19 cellular contexts compared by ENCODE assay signal in the genomic region with DNA sequence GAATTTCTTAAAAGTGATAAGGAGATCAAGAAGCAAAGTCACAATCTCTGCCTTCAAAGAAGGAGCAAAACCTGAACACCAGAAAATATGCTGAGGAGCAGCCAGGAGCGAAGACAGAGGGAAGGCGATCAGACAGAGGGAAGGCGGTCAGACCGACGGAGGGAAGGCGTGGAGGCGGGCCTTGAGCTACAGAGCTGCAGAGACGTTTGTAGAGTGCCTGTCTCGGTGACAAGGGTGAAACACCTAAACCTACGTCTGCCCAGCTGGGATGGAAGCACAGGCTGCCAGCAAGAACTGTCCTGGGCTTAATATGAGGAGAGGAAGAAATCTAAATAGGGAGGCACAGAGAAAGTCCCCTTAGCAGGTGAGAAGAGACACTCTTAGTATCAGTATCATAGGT.
DNase-seq lines count a peak whose midpoint lies in the region; ATAC-seq, FAIRE-seq and TF ChIP-seq lines count a peak whose summit lies in the region.
"Had no signal": no experiment of that assay in that cellular context is flagged by ENCODE, and none has a peak within 500 bp of the region (broad histone marks: within the 10 kb centered on the region; RNA-seq: fewer than 3 reads in every experiment).

No MANE protein-coding gene starts in this region.

- H2AFZ ChIP-seq in GM23338: peak overlapping the region; percentile 88
- H2AFZ ChIP-seq in neural progenitor cell (replicated peaks): peak overlapping the region; percentile 81

- no peak for TF ChIP-seq CTCF in DOHH2 (IDR thresholded peaks at IDR 0.05; ENCODE audit: low read depth, low read length, poor library complexity, severe bottlenecking)
- no peak for TF ChIP-seq CTCF in GM23338 (conservative IDR thresholded peaks at IDR 0.05; ENCODE audit: low read depth in 2 of 2)
- no peak for TF ChIP-seq CTCF in neural progenitor cell (IDR thresholded peaks at IDR 0.05)
- no peak for TF ChIP-seq CTCF in omental fat pad (IDR thresholded peaks at IDR 0.05)

- H3K9me3 ChIP-seq in DOHH2 (ENCODE audit: control insufficient read depth, insufficient read depth, low read length) (peaks cover 11% of the 10 kb centered on the region; the same call in 1 of the 2 replicates), neural progenitor cell (ENCODE audit: low read depth) (peaks cover 3% of the 10 kb centered on the region)
- H3K9me3 ChIP-seq: SK-N-SH had no signal

- peak overlapping the region; percentile 42 for H3K27ac ChIP-seq in DOHH2 (ENCODE audit: low read depth, low read length)
- H3K27ac ChIP-seq in GM23338 (ENCODE audit: low read depth): no peak overlapping the region
- H3K27ac ChIP-seq in neural progenitor cell: no peak overlapping the region

- H3K36me3 ChIP-seq in DOHH2 (ENCODE audit: control insufficient read depth, low read length) (no peaks in the 10 kb centered on the region), GM23338 (ENCODE audit: insufficient read depth) (no peaks in the 10 kb centered on the region; the same call in 1 of the 2 replicates), neural progenitor cell (peaks cover 2% of the 10 kb centered on the region), H7 (replicated peaks; ENCODE audit: control insufficient read depth, insufficient read depth, low read length) (no peaks in the 10 kb centered on the region)

- H3F3A ChIP-seq in DOHH2 (ENCODE audit: control insufficient read depth, insufficient read depth) (no peaks in the 10 kb centered on the region), GM23338 (replicated peaks; ENCODE audit: low read depth) (no peaks in the 10 kb centered on the region), neural progenitor cell (ENCODE audit: low read depth) (no peaks in the 10 kb centered on the region)

- H3K4me1 Mint-ChIP-seq in GM23338 (peaks cover 9% of the 10 kb centered on the region), neural progenitor cell (peaks cover 3% of the 10 kb centered on the region)

- H3K4me2 ChIP-seq in DOHH2 (ENCODE audit: low read length): peak overlapping the region; percentile 14; the same call in 1 of the 2 replicates
- no peak overlapping the region for H3K4me2 ChIP-seq in GM23338
- H3K4me2 ChIP-seq in neural progenitor cell: no peak overlapping the region
- H3K4me2 ChIP-seq: SK-N-SH had no signal

- FAIRE-seq in GM12892 (lab: Jason Lieb, UNC): no peak
- FAIRE-seq: HepG2, RCC 7860 had no signal

- no peak for TF ChIP-seq POLR2A in GM12892 (IDR thresholded peaks at IDR 0.05; ENCODE audit: low read depth, low read length)

- H4K20me1 ChIP-seq in DOHH2 (ENCODE audit: control insufficient read depth, insufficient read depth, low read depth, low read length): no peaks in the 10 kb centered on the region
- no peaks in the 10 kb centered on the region for H4K20me1 ChIP-seq in GM23338 (replicated peaks; ENCODE audit: insufficient read depth)
- H4K20me1 ChIP-seq in neural progenitor cell (ENCODE audit: low read depth): no peaks in the 10 kb centered on the region

- no peak overlapping the region for H3K4me3 Mint-ChIP-seq in GM23338
- no peak overlapping the region for H3K4me3 Mint-ChIP-seq in neural progenitor cell

- H3K9me2 ChIP-seq in DOHH2 (replicated peaks; ENCODE audit: control insufficient read depth, low read length) (no peaks in the 10 kb centered on the region), GM23338 (ENCODE audit: insufficient read depth) (no peaks in the 10 kb centered on the region)
- H3K9me2 ChIP-seq: SK-N-SH had no signal

- no peaks in the 10 kb centered on the region for H3K79me2 ChIP-seq in DOHH2 (ENCODE audit: control insufficient read depth, low read length)
- H3K79me2 ChIP-seq in GM23338 (replicated peaks; ENCODE audit: insufficient read depth): no peaks in the 10 kb centered on the region
- no peaks in the 10 kb centered on the region for H3K79me2 ChIP-seq in neural progenitor cell (ENCODE audit: low read depth)

- DNase-seq in GM23338 (ENCODE audit: low spot score) (peak; percentile 17), RPMI8226 (peak; percentile 54), neural progenitor cell (ENCODE audit: low spot score) (no peak), omental fat pad (ENCODE audit: low spot score) (no peak), GM12892 (ENCODE audit: insufficient read length) (no peak), H7 (no peak)
- DNase-seq: Calu3, DMS79 treated with DMSO at 0.1 percent for 48 hours, NCI-H1105 treated with DMSO at 0.1 percent for 48 hours, NCI-H1694, NCI-H2029 treated with DMSO at 0.1 percent for 48 hours, NCI-H2227 treated with DMSO at 0.1 percent for 48 hours, NCI-H526 treated with DMSO at 0.1 percent for 48 hours, OCI-M1, SK-N-SH, T-helper 2 cell had no signal

- no peak overlapping the region for H3K4me3 ChIP-seq in DOHH2 (ENCODE audit: low read length)
- no peak overlapping the region for H3K4me3 ChIP-seq in GM23338
- H3K4me3 ChIP-seq in neural progenitor cell: no peak overlapping the region
- no peak overlapping the region for H3K4me3 ChIP-seq in H7 (ENCODE audit: insufficient read depth, low read depth, low read length)

- H3K36me3 Mint-ChIP-seq in GM23338 (ENCODE audit: low read depth) (peaks cover 13% of the 10 kb centered on the region), neural progenitor cell (no peaks in the 10 kb centered on the region)

- H3K9ac ChIP-seq in neural progenitor cell: no peak overlapping the region
- H3K9ac ChIP-seq: SK-N-SH had no signal

- H3K27me3 ChIP-seq in DOHH2 (ENCODE audit: control insufficient read depth, low read length) (no peaks in the 10 kb centered on the region), GM23338 (ENCODE audit: insufficient read depth) (no peaks in the 10 kb centered on the region), neural progenitor cell (no peaks in the 10 kb centered on the region), H7 (ENCODE audit: control insufficient read depth, insufficient read depth, low read length) (no peaks in the 10 kb centered on the region)

- no peaks in the 10 kb centered on the region for H3K4me1 ChIP-seq in DOHH2 (ENCODE audit: control insufficient read depth, low read length)
- H3K4me1 ChIP-seq in GM23338 (ENCODE audit: insufficient read depth): peaks cover 3% of the 10 kb centered on the region; the same call in 1 of the 2 replicates
- no peaks in the 10 kb centered on the region for H3K4me1 ChIP-seq in neural progenitor cell

- no peak overlapping the region for H3K27ac Mint-ChIP-seq in GM23338
- no peak overlapping the region for H3K27ac Mint-ChIP-seq in neural progenitor cell

- peaks cover 19% of the 10 kb centered on the region for H3K9me3 Mint-ChIP-seq in GM23338
- H3K9me3 Mint-ChIP-seq in neural progenitor cell: peaks cover 15% of the 10 kb centered on the region

- H3K27me3 Mint-ChIP-seq in GM23338 (ENCODE audit: insufficient read depth, low read depth, poor library complexity) (no peaks in the 10 kb centered on the region), neural progenitor cell (ENCODE audit: insufficient read depth, low read depth) (no peaks in the 10 kb centered on the region)

- ATAC-seq in GM23338 (peak; percentile 88), omental fat pad (ENCODE audit: low FRiP score) (no peak)
- ATAC-seq: HepG2 had no signal

TF ChIP-seq in GM23338, 12 proteins besides CTCF, POLR2A, EP300 and RAD21:
- TF ChIP-seq NANOG (IDR thresholded peaks at IDR 0.05; ENCODE audit: borderline replicate concordance): no peak
- TF ChIP-seq STAT1 (IDR thresholded peaks at IDR 0.05; ENCODE audit: unreplicated experiment): no peak
- TF ChIP-seq, protein P1, sequence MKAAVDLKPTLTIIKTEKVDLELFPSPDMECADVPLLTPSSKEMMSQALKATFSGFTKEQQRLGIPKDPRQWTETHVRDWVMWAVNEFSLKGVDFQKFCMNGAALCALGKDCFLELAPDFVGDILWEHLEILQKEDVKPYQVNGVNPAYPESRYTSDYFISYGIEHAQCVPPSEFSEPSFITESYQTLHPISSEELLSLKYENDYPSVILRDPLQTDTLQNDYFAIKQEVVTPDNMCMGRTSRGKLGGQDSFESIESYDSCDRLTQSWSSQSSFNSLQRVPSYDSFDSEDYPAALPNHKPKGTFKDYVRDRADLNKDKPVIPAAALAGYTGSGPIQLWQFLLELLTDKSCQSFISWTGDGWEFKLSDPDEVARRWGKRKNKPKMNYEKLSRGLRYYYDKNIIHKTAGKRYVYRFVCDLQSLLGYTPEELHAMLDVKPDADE (IDR thresholded peaks at IDR 0.05): no peak
- TF ChIP-seq CREB1 (CRISPR knock-in tag; IDR thresholded peaks at IDR 0.05; ENCODE audit: low read depth): no peak
- TF ChIP-seq ZNF331 (CRISPR knock-in tag; IDR thresholded peaks at IDR 0.05; ENCODE audit: low read depth): no peak

Comparison
In these comparisons a context has a peak if more than half of its experiments do, and no peak if none do; other contexts are left out.
1. DNase-seq: peak in GM23338 (single experiment) and RPMI8226 (single experiment); none in neural progenitor cell (single experiment), omental fat pad (single experiment), GM12892 (single experiment) and H7 (single experiment).